ENCODE assay signal across 9 cellular contexts in the genomic region with DNA sequence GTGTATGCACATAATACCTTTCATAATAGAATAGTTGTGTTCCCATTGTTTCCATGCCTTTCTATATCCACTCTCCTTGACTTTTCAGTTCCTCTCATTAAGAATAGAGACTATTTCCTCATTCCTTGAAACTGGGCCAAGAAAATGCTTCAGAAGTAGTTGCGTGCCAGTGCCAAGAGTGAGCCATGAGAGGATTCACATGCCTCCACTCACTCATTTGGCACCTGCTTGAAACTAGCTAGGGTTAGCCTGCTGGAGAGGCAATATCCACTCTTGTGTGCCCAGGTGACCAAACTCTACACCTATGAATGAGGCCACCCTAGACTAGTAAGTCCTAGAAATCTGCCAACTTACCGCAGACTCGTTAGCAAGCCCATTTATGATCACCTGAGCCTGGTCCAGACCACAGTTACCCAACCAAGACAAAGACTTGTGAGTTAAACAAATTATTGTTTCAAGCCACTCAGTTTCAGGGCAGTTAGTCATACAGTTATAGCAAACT.
A peak's percentile ranks its signal among the peaks of the same experiment; 100 is the strongest.
DNase-seq lines count a peak whose midpoint lies in the region; ATAC-seq and TF ChIP-seq lines count a peak whose summit lies in the region.
"Had no signal": no experiment of that assay in that cellular context is flagged by ENCODE, and none has a peak within 500 bp of the region (broad histone marks: within the 10 kb centered on the region; RNA-seq: fewer than 3 reads in every experiment).

No MANE protein-coding gene starts in this region.

- peak; percentile 37 for ATAC-seq in GM19328 (IDR thresholded peaks at IDR 0.05; ENCODE audit: unreplicated experiment)
- ATAC-seq in HG03354 (IDR thresholded peaks at IDR 0.05; ENCODE audit: poor library complexity, severe bottlenecking, unreplicated experiment) = peak; percentile 42
- peak; percentile 42 for ATAC-seq in body of pancreas

- H3K27ac Mint-ChIP-seq in endothelial cell (ENCODE audit: unreplicated experiment) = no peak overlapping the region
- H3K27ac Mint-ChIP-seq: naive B cell had no signal

- no peaks in the 10 kb centered on the region for H3K9me3 ChIP-seq in body of pancreas

- DNase-seq in body of pancreas (peak in 3 of 4 donors; percentile 37 to 49 (median 43)), pulmonary artery endothelial cell (ENCODE audit: low read depth, low spot score) (peak; percentile 81), endothelial cell (ENCODE audit: low spot score) (no peak), erythroblast (lab: John Stamatoyannopoulos, UW) (no peak), NCI-H2081 (lab: John Stamatoyannopoulos, UW) (no peak)
- DNase-seq: naive B cell, PC-9 had no signal

- peaks cover 13% of the 10 kb centered on the region for H3K4me1 Mint-ChIP-seq in endothelial cell (ENCODE audit: unreplicated experiment)
- H3K4me1 Mint-ChIP-seq: naive B cell had no signal

- H3K4me3 ChIP-seq in body of pancreas = no peak overlapping the region
- H3K4me3 ChIP-seq: PC-9 had no signal

- no peaks in the 10 kb centered on the region for H3K9me3 Mint-ChIP-seq in endothelial cell (ENCODE audit: unreplicated experiment)
- H3K9me3 Mint-ChIP-seq: naive B cell had no signal

- no peak for TF ChIP-seq CTCF in body of pancreas (IDR thresholded peaks at IDR 0.05)
- TF ChIP-seq CTCF in endothelial cell (IDR thresholded peaks at IDR 0.05; ENCODE audit: unreplicated experiment) = no peak

- H3K4me1 ChIP-seq in body of pancreas = no peaks in the 10 kb centered on the region

- 50 to 63% methylated on average over 2 to 3 of the region's 3 CpGs for WGBS in body of pancreas, 2 donors

- TF ChIP-seq POLR2A in body of pancreas (IDR thresholded peaks at IDR 0.05) (no peak), erythroblast (IDR thresholded peaks at IDR 0.05; ENCODE audit: low read length) (no peak)

- H3K4me3 Mint-ChIP-seq in endothelial cell (ENCODE audit: unreplicated experiment) = no peak overlapping the region
- H3K4me3 Mint-ChIP-seq: naive B cell had no signal

- H3K27ac ChIP-seq in body of pancreas = no peak overlapping the region
- H3K27ac ChIP-seq: PC-9 had no signal

- H3K36me3 Mint-ChIP-seq in endothelial cell (ENCODE audit: low read depth, unreplicated experiment) = no peaks in the 10 kb centered on the region
- H3K36me3 Mint-ChIP-seq: naive B cell had no signal

- H3K36me3 ChIP-seq in body of pancreas (replicated peaks in 1 of 2; ENCODE audit: insufficient read depth in 1 of 2, low read depth in 2 of 2) = no peaks in the 10 kb centered on the region

- intact Hi-C loops in body of pancreas (cut with DNase I) = loop anchor here (10.0 kb wide), 1 partner anchor 988 kb away; no protein-coding TSS in a partner anchor

- peaks cover 2% of the 10 kb centered on the region for H3K27me3 Mint-ChIP-seq in endothelial cell (ENCODE audit: unreplicated experiment)

- H3K27me3 ChIP-seq in body of pancreas = no peaks in the 10 kb centered on the region

Comparison
In these comparisons a context has a peak if more than half of its experiments do, and no peak if none do; other contexts are left out.
1. DNase-seq: peak in body of pancreas (3 of 4) and pulmonary artery endothelial cell (single experiment); none in endothelial cell (single experiment), erythroblast (0 of 2) and NCI-H2081 (0 of 2).
2. Peak in every context shown above with its lines, with median percentiles within 50 percentile points of each other: ATAC-seq.